19 cellular contexts compared by ENCODE assay signal in genomic region chr1:91592716-91593477, GRCh38.
A peak's percentile ranks its signal among the peaks of the same experiment; 100 is the strongest.
DNase-seq lines count a peak whose midpoint lies in the region; ATAC-seq and TF ChIP-seq lines count a peak whose summit lies in the region.
"Had no signal": no experiment of that assay in that cellular context is flagged by ENCODE, and none has a peak within 500 bp of the region (broad histone marks: within the 10 kb centered on the region; RNA-seq: fewer than 3 reads in every experiment).

No MANE protein-coding gene starts in this region.

- H3K27me3 ChIP-seq in naive thymus-derived CD4-positive, alpha-beta T cell (ENCODE audit: control insufficient read depth in 2 of 2, insufficient read depth in 2 of 2, low read length in 2 of 2), result no peaks in the 10 kb centered on the region
- no peaks in the 10 kb centered on the region for H3K27me3 ChIP-seq in vagina
- H3K27me3 ChIP-seq: MG63 had no signal

- H3K9me3 Mint-ChIP-seq in activated naive CD4-positive, alpha-beta T cell treated with anti-CD3 and anti-CD28 coated beads, Interleukin-2, amount 50 U/mL, for 24 hours, result no peaks in the 10 kb centered on the region
- no peaks in the 10 kb centered on the region for H3K9me3 Mint-ChIP-seq in activated naive CD4-positive, alpha-beta T cell treated with anti-CD3 and anti-CD28 coated beads, Interleukin-2, amount 50 U/mL, for 72 hours
- H3K9me3 Mint-ChIP-seq in activated CD8-positive, alpha-beta T cell treated with anti-CD3 and anti-CD28 coated beads for 36 hours, result no peaks in the 10 kb centered on the region
- peaks cover 0 to 4% (median 0%) of the 10 kb centered on the region in 11 donors for H3K9me3 Mint-ChIP-seq in naive thymus-derived CD4-positive, alpha-beta T cell
- H3K9me3 Mint-ChIP-seq: CD4-positive, CD25-positive, alpha-beta regulatory T cell had no signal

- no peaks in the 10 kb centered on the region for H3K36me3 ChIP-seq in naive thymus-derived CD4-positive, alpha-beta T cell (ENCODE audit: control insufficient read depth in 2 of 3, insufficient read depth in 3 of 3, low read length in 3 of 3)
- no peaks in the 10 kb centered on the region for H3K36me3 ChIP-seq in vagina
- H3K36me3 ChIP-seq: HAP-1, MG63 had no signal

- peaks cover under 1% of the 10 kb centered on the region for H3K36me3 Mint-ChIP-seq in activated naive CD4-positive, alpha-beta T cell treated with anti-CD3 and anti-CD28 coated beads, Interleukin-2, amount 50 U/mL, for 24 hours
- H3K36me3 Mint-ChIP-seq in activated naive CD4-positive, alpha-beta T cell treated with anti-CD3 and anti-CD28 coated beads, Interleukin-2, amount 50 U/mL, for 72 hours, result no peaks in the 10 kb centered on the region
- no peaks in the 10 kb centered on the region for H3K36me3 Mint-ChIP-seq in activated CD8-positive, alpha-beta T cell treated with anti-CD3 and anti-CD28 coated beads for 36 hours (ENCODE audit: low read depth)
- H3K36me3 Mint-ChIP-seq in naive thymus-derived CD4-positive, alpha-beta T cell, result peaks cover 0 to 2% (median 0%) of the 10 kb centered on the region in 5 donors
- H3K36me3 Mint-ChIP-seq: CD4-positive, CD25-positive, alpha-beta regulatory T cell had no signal

- TF ChIP-seq CTCF in activated CD8-positive, alpha-beta T cell treated with anti-CD3 and anti-CD28 coated beads for 36 hours (IDR thresholded peaks at IDR 0.05), result no peak
- TF ChIP-seq CTCF in vagina (IDR thresholded peaks at IDR 0.05) (no peak), GM10266 (IDR thresholded peaks at IDR 0.05; ENCODE audit: control insufficient read depth, insufficient read depth, low read depth, missing control alignments) (no peak)

- CTCF ChIA-PET in activated CD8-positive, alpha-beta T cell treated with anti-CD3 and anti-CD28 coated beads for 36 hours (lab: Charles Lee), result no interaction called here
- CTCF ChIA-PET in naive thymus-derived CD4-positive, alpha-beta T cell (lab: Charles Lee), result no interaction called here

- no peaks in the 10 kb centered on the region for H3K9me3 ChIP-seq in naive thymus-derived CD4-positive, alpha-beta T cell (ENCODE audit: control insufficient read depth in 2 of 3, low read length in 3 of 3)
- H3K9me3 ChIP-seq in vagina, result no peaks in the 10 kb centered on the region
- H3K9me3 ChIP-seq: HAP-1, MG63 had no signal

- TF ChIP-seq POLR2A in vagina (IDR thresholded peaks at IDR 0.05), result no peak

- no peaks in the 10 kb centered on the region for H3K27me3 Mint-ChIP-seq in activated naive CD4-positive, alpha-beta T cell treated with anti-CD3 and anti-CD28 coated beads, Interleukin-2, amount 50 U/mL, for 24 hours
- H3K27me3 Mint-ChIP-seq in activated CD8-positive, alpha-beta T cell treated with anti-CD3 and anti-CD28 coated beads for 36 hours, result peaks cover 4% of the 10 kb centered on the region
- H3K27me3 Mint-ChIP-seq in naive thymus-derived CD4-positive, alpha-beta T cell, result peaks cover 0 to 2% (median 0%) of the 10 kb centered on the region in 5 donors

- no peak overlapping the region for H3K4me3 ChIP-seq in naive thymus-derived CD4-positive, alpha-beta T cell (ENCODE audit: low read length)
- H3K4me3 ChIP-seq in vagina, result no peak overlapping the region
- H3K4me3 ChIP-seq: HAP-1, MG63 had no signal

- no peak for ATAC-seq in activated naive CD4-positive, alpha-beta T cell treated with anti-CD3 and anti-CD28 coated beads, Interleukin-2, amount 50 U/mL, for 72 hours
- peak; percentile 45 for ATAC-seq in activated CD8-positive, alpha-beta T cell treated with anti-CD3 and anti-CD28 coated beads for 36 hours
- ATAC-seq in naive thymus-derived CD4-positive, alpha-beta T cell, result no peak
- no peak for ATAC-seq in Right ventricle myocardium inferior
- ATAC-seq: Panc1 had no signal

- POLR2A ChIA-PET in activated CD8-positive, alpha-beta T cell treated with anti-CD3 and anti-CD28 coated beads for 36 hours (lab: Charles Lee), result no interaction called here
- POLR2A ChIA-PET in naive thymus-derived CD4-positive, alpha-beta T cell (lab: Charles Lee), result interaction anchor here (0.6 kb wide), 1 partner anchor 1670 kb away, joined by 3 read pairs; no protein-coding TSS in a partner anchor

- peak overlapping the region; percentile 58 for H3K4me3 Mint-ChIP-seq in activated naive CD4-positive, alpha-beta T cell treated with anti-CD3 and anti-CD28 coated beads, Interleukin-2, amount 50 U/mL, for 24 hours
- no peak overlapping the region for H3K4me3 Mint-ChIP-seq in activated CD8-positive, alpha-beta T cell treated with anti-CD3 and anti-CD28 coated beads for 36 hours
- peak overlapping the region in 7 of 10 donors; percentile 63 to 79 (median 73) for H3K4me3 Mint-ChIP-seq in naive thymus-derived CD4-positive, alpha-beta T cell

- peaks cover 0 to 18% of the 10 kb centered on the region in 2 donors for H3K4me1 ChIP-seq in naive thymus-derived CD4-positive, alpha-beta T cell (ENCODE audit: control insufficient read depth in 2 of 2, insufficient read depth in 2 of 2, low read length in 2 of 2)
- no peaks in the 10 kb centered on the region for H3K4me1 ChIP-seq in vagina
- H3K4me1 ChIP-seq: HAP-1 had no signal

- peaks cover 26% of the 10 kb centered on the region for H3K4me1 Mint-ChIP-seq in activated naive CD4-positive, alpha-beta T cell treated with anti-CD3 and anti-CD28 coated beads, Interleukin-2, amount 50 U/mL, for 24 hours
- peaks cover 21% of the 10 kb centered on the region for H3K4me1 Mint-ChIP-seq in activated CD8-positive, alpha-beta T cell treated with anti-CD3 and anti-CD28 coated beads for 36 hours (ENCODE audit: low read depth)
- H3K4me1 Mint-ChIP-seq in naive thymus-derived CD4-positive, alpha-beta T cell, result peaks cover 11 to 45% (median 23%) of the 10 kb centered on the region in 7 donors

- intact Hi-C loops in activated CD8-positive, alpha-beta T cell treated with anti-CD3 and anti-CD28 coated beads for 36 hours (cut with micrococcal nuclease), result loop anchor here (5.0 to 10.0 kb wide), 2 partner anchors 36 to 68 kb away; no protein-coding TSS in a partner anchor
- intact Hi-C loops in naive thymus-derived CD4-positive, alpha-beta T cell (cut with micrococcal nuclease), result no loop called here
- intact Hi-C loops in vagina (cut with DNase I) (no loop called here), Right ventricle myocardium inferior (cut with DNase I) (no loop called here)

- H3K27ac Mint-ChIP-seq in activated naive CD4-positive, alpha-beta T cell treated with anti-CD3 and anti-CD28 coated beads, Interleukin-2, amount 50 U/mL, for 24 hours, result no peak overlapping the region
- peak overlapping the region in 1 of 2 donors; percentile 55 for H3K27ac Mint-ChIP-seq in activated naive CD4-positive, alpha-beta T cell treated with anti-CD3 and anti-CD28 coated beads, Interleukin-2, amount 50 U/mL, for 72 hours
- H3K27ac Mint-ChIP-seq in activated CD8-positive, alpha-beta T cell treated with anti-CD3 and anti-CD28 coated beads for 36 hours, result no peak overlapping the region
- H3K27ac Mint-ChIP-seq in naive thymus-derived CD4-positive, alpha-beta T cell, result peak overlapping the region in 3 of 9 donors; percentile 20 to 66 (median 30)

- DNase-seq in activated naive CD4-positive, alpha-beta T cell treated with anti-CD3 and anti-CD28 coated beads, Interleukin-2, amount 50 U/mL, for 72 hours (ENCODE audit: low spot score in 2 of 2), result no peak
- DNase-seq in activated CD8-positive, alpha-beta T cell treated with anti-CD3 and anti-CD28 coated beads for 36 hours, result no peak
- no peak for DNase-seq in naive thymus-derived CD4-positive, alpha-beta T cell
- DNase-seq in vagina (ENCODE audit: extremely low spot score in 2 of 2) (peak in 1 of 2 donors; percentile 74), GM10266 (ENCODE audit: extremely low spot score) (no peak), Right ventricle myocardium inferior (ENCODE audit: missing footprints) (no peak)
- DNase-seq: ACHN; AML-193; CD4-positive, CD25-positive, alpha-beta regulatory T cell; DMS53; Karpas-422; MG63; NCI-H1092; NCI-H2107; NCI-H2227 treated with DMSO at 0.1 percent for 48 hours; NCI-H524 had no signal

- no peak overlapping the region for H3K27ac ChIP-seq in naive thymus-derived CD4-positive, alpha-beta T cell (ENCODE audit: low read depth, low read length)
- peak overlapping the region; percentile 45 for H3K27ac ChIP-seq in vagina
